Comparison of ENCODE assay signal across 15 cellular contexts in the genomic region with DNA sequence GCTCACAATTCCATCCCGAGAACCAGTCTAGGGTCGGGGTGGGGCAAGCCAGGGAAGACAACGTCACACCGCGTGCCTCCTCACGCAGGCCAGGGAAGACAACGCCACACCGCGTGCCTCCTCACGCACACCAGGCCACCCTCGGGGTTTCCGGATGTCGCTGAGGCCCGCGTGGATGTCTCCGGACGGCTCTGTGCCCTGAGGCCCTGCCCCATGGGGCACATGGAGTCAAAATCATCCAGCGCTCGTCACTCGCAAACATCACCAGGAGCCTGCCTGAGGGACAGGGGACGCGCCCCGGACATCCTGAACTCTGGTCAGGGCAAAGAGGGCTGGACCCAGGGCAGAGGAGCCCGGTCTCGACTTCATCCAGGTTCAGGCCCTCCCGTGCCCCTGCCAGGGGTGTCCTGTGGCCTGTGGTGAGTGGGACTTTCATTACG. TPM values are rescaled to one million over a fixed set of nuclear protein-coding genes. Genes with fewer than 3 reads are reported as not detected.
DNase-seq lines count a peak whose midpoint lies in the region; ATAC-seq and TF ChIP-seq lines count a peak whose summit lies in the region.
"Had no signal": no experiment of that assay in that cellular context is flagged by ENCODE, and none has a peak within 500 bp of the region (broad histone marks: within the 10 kb centered on the region; RNA-seq: fewer than 3 reads in every experiment).

No MANE protein-coding gene starts in this region.

- H3K27ac Mint-ChIP-seq in T-helper 2 cell treated with Interferon-gamma antibody and Interleukin-4, amounts not matched to agents 5 μg/mL and 100 μg/mL, for 36 hours: peak overlapping the region; percentile 69
- peak overlapping the region; percentile 70 for H3K27ac Mint-ChIP-seq in endodermal cell

- H4K12ac ChIP-seq in trophoblast cell (ENCODE audit: low read depth, low read length): no peak overlapping the region

- H3K9me3 ChIP-seq in Peyer's patch (no peaks in the 10 kb centered on the region), endodermal cell (ENCODE audit: control insufficient read depth, low read length) (no peaks in the 10 kb centered on the region), trophoblast cell (ENCODE audit: insufficient read depth, low read depth, low read length) (peaks cover 2% of the 10 kb centered on the region), tibial nerve (no peaks in the 10 kb centered on the region)
- H3K9me3 ChIP-seq: SK-N-SH had no signal

- H3K4me3 Mint-ChIP-seq in T-helper 2 cell treated with Interferon-gamma antibody and Interleukin-4, amounts not matched to agents 5 μg/mL and 100 μg/mL, for 36 hours: peak overlapping the region; percentile 99
- H3K4me3 Mint-ChIP-seq in endodermal cell: no peak overlapping the region

- DNase-seq in T-helper 2 cell treated with Interferon-gamma antibody and Interleukin-4, amounts not matched to agents 5 μg/mL and 100 μg/mL, for 36 hours (ENCODE audit: low spot score): no peak
- DNase-seq in T-helper 2 cell: no peak
- DNase-seq in Peyer's patch: no peak
- DNase-seq in endodermal cell: no peak
- DNase-seq in trophoblast cell: no peak
- no peak for DNase-seq in tibial nerve (ENCODE audit: low spot score in 2 of 2)
- DNase-seq in NCI-H526 treated with DMSO at 0.1 percent for 48 hours (lab: John Stamatoyannopoulos, UW): no peak
- DNase-seq: 8988T; activated CD4-positive, CD25-positive, alpha-beta regulatory T cell; HCEC 1CT; NCI-H2171; SK-N-SH had no signal

- peaks cover 29% of the 10 kb centered on the region for H3K4me1 Mint-ChIP-seq in T-helper 2 cell treated with Interferon-gamma antibody and Interleukin-4, amounts not matched to agents 5 μg/mL and 100 μg/mL, for 36 hours (ENCODE audit: low read depth)
- no peaks in the 10 kb centered on the region for H3K4me1 Mint-ChIP-seq in endodermal cell

- H3K27ac ChIP-seq in Peyer's patch (peak overlapping the region in 3 of 4 donors; percentile 25 to 95 (median 58)), endodermal cell (ENCODE audit: low read depth, low read length) (no peak overlapping the region), trophoblast cell (ENCODE audit: low read depth, low read length) (no peak overlapping the region), tibial nerve (peak overlapping the region in 1 of 4 donors; percentile 32)

- H4K91ac ChIP-seq in trophoblast cell (ENCODE audit: low read depth, low read length): no peak overlapping the region

- peaks cover 47% of the 10 kb centered on the region for H3K36me3 Mint-ChIP-seq in T-helper 2 cell treated with Interferon-gamma antibody and Interleukin-4, amounts not matched to agents 5 μg/mL and 100 μg/mL, for 36 hours (ENCODE audit: low read depth)
- no peaks in the 10 kb centered on the region for H3K36me3 Mint-ChIP-seq in endodermal cell (ENCODE audit: low read depth)

- H3K9ac ChIP-seq in endodermal cell (ENCODE audit: extremely low read depth, low read length, poor library complexity, severe bottlenecking): no peak overlapping the region
- H3K9ac ChIP-seq in trophoblast cell (ENCODE audit: low read length): no peak overlapping the region
- H3K9ac ChIP-seq: SK-N-SH had no signal

- H4K8ac ChIP-seq in trophoblast cell (ENCODE audit: low read depth, low read length): no peak overlapping the region

- peak overlapping the region; percentile 1 for H3K18ac ChIP-seq in trophoblast cell (ENCODE audit: low read length)

- no peak overlapping the region for H2AFZ ChIP-seq in trophoblast cell (ENCODE audit: insufficient read depth, low read length, poor library complexity)

- no peak for ATAC-seq in GM21723 (IDR thresholded peaks at IDR 0.05; ENCODE audit: unreplicated experiment)

- H3K27me3 Mint-ChIP-seq in T-helper 2 cell treated with Interferon-gamma antibody and Interleukin-4, amounts not matched to agents 5 μg/mL and 100 μg/mL, for 36 hours (ENCODE audit: low read depth): no peaks in the 10 kb centered on the region
- H3K27me3 Mint-ChIP-seq in endodermal cell (ENCODE audit: insufficient read depth): no peaks in the 10 kb centered on the region

- TF ChIP-seq CTCF in Peyer's patch (IDR thresholded peaks at IDR 0.05) (no peak), endodermal cell (conservative IDR thresholded peaks at IDR 0.05) (no peak), tibial nerve (IDR thresholded peaks at IDR 0.05) (no peak)

- H2BK120ac ChIP-seq in trophoblast cell (ENCODE audit: insufficient read depth, low read length, poor library complexity): no peak overlapping the region

- no peak overlapping the region for H2BK12ac ChIP-seq in trophoblast cell (ENCODE audit: low read length)

- H3K9me3 Mint-ChIP-seq in T-helper 2 cell treated with Interferon-gamma antibody and Interleukin-4, amounts not matched to agents 5 μg/mL and 100 μg/mL, for 36 hours: no peaks in the 10 kb centered on the region
- no peaks in the 10 kb centered on the region for H3K9me3 Mint-ChIP-seq in endodermal cell

- H3K27me3 ChIP-seq in Peyer's patch: no peaks in the 10 kb centered on the region
- H3K27me3 ChIP-seq in endodermal cell (ENCODE audit: control insufficient read depth, insufficient read depth, low read length, poor library complexity, severe bottlenecking): no peaks in the 10 kb centered on the region
- no peaks in the 10 kb centered on the region for H3K27me3 ChIP-seq in trophoblast cell (ENCODE audit: insufficient read depth, low read length)
- H3K27me3 ChIP-seq in tibial nerve: no peaks in the 10 kb centered on the region

- H3K14ac ChIP-seq in trophoblast cell (ENCODE audit: low read length): no peak overlapping the region

- H3K36me3 ChIP-seq in Peyer's patch: peaks cover 0 to 42% (median 0%) of the 10 kb centered on the region in 3 donors
- no peaks in the 10 kb centered on the region for H3K36me3 ChIP-seq in endodermal cell (ENCODE audit: control insufficient read depth, insufficient read depth, low read length)
- H3K36me3 ChIP-seq in trophoblast cell (ENCODE audit: control insufficient read depth in 1 of 2, insufficient read depth in 2 of 2, low read length in 2 of 2): peaks cover 44 to 56% of the 10 kb centered on the region in 2 experiments
- H3K36me3 ChIP-seq in tibial nerve: peaks cover 0 to 75% (median 7%) of the 10 kb centered on the region in 3 donors

- no peak overlapping the region for H2AK5ac ChIP-seq in trophoblast cell (ENCODE audit: low read length)

- no peak overlapping the region for H3K23ac ChIP-seq in trophoblast cell (ENCODE audit: low read length)

- TF ChIP-seq POLR2A in Peyer's patch (IDR thresholded peaks at IDR 0.05) (no peak), tibial nerve (IDR thresholded peaks at IDR 0.05) (no peak)

- no peak for TF ChIP-seq EP300 in tibial nerve (IDR thresholded peaks at IDR 0.05)

- 95 to 97% methylated on average over 18 to 27 of the region's 27 CpGs for WGBS in endodermal cell (ENCODE audit: insufficient coverage in 1 of 2, insufficient read length in 1 of 2), 2 experiments
- WGBS in trophoblast cell (ENCODE audit: extremely low coverage, insufficient coverage, insufficient read length): no CpG with 5 or more reads among the region's 27 CpGs
- 82 to 91% methylated on average over 27 of the region's 27 CpGs for WGBS in tibial nerve, 2 donors

- H3K4ac ChIP-seq in trophoblast cell (ENCODE audit: low read depth, low read length): no peak overlapping the region

- H3K4me3 ChIP-seq in Peyer's patch (peak overlapping the region in 2 of 4 donors; percentile 67 to 72), endodermal cell (ENCODE audit: low read length) (no peak overlapping the region), trophoblast cell (ENCODE audit: low read depth, low read length) (no peak overlapping the region), tibial nerve (peak overlapping the region in 1 of 4 donors; percentile 61)

- no peak overlapping the region for H3K4me2 ChIP-seq in trophoblast cell (ENCODE audit: low read length)
- H3K4me2 ChIP-seq: SK-N-SH had no signal

- H3K4me1 ChIP-seq in Peyer's patch (peaks cover 0 to 37% (median 17%) of the 10 kb centered on the region in 4 donors), endodermal cell (ENCODE audit: control insufficient read depth, insufficient read depth, low read length) (no peaks in the 10 kb centered on the region), trophoblast cell (ENCODE audit: control insufficient read depth in 1 of 2, insufficient read depth in 2 of 2, low read length in 2 of 2) (peaks cover 32 to 37% of the 10 kb centered on the region in 2 experiments), tibial nerve (peaks cover 0 to 71% (median 6%) of the 10 kb centered on the region in 4 donors)

- no peak overlapping the region for H2BK5ac ChIP-seq in trophoblast cell (ENCODE audit: low read depth, low read length, poor library complexity)

- peaks cover 10% of the 10 kb centered on the region for H3K79me2 ChIP-seq in trophoblast cell (ENCODE audit: control insufficient read depth, insufficient read depth, low read length, poor library complexity)

- peaks cover 23% of the 10 kb centered on the region for H3K79me1 ChIP-seq in trophoblast cell (ENCODE audit: low read length)

RNA-seq across cellular contexts. Expression of gene TMEM204, which starts 3.7 kb away (rescaled TPM):
- total RNA-seq in Peyer's patch (10 to 100 TPM in 3 of 4 donors, 1 to 10 TPM in 1; 7.4 to 42.1 (median 11.6) TPM), endodermal cell (not detected), tibial nerve (10 to 100 TPM; 46.3 to 53.7 (median 48.9) TPM)
- polyA plus RNA-seq in endodermal cell (2013, experiment 1 of 2): 0.32 TPM
- polyA plus RNA-seq in endodermal cell (2013, experiment 2 of 2): 0.66 TPM
- 9.6 and 10.8 TPM in 2 replicates for polyA plus RNA-seq in trophoblast cell (2013)
- total RNA-seq: MCF 10A had no signal

RNA-seq across cellular contexts. Expression of gene TELO2, which starts 44.0 kb away (rescaled TPM):
- 100 to 1,000 TPM in 1 of 4 donors, 10 to 100 TPM in 3; 34.5 to 105 (median 82.4) TPM for total RNA-seq in Peyer's patch
- 10 to 100 TPM; 85.0 to 91.7 TPM for total RNA-seq in endodermal cell
- 41.8 TPM for polyA plus RNA-seq in endodermal cell (2013, experiment 1 of 2)
- polyA plus RNA-seq in endodermal cell (2013, experiment 2 of 2): 36.9 TPM
- 17.7 and 19.2 TPM in 2 replicates for polyA plus RNA-seq in trophoblast cell (2013)
- total RNA-seq in tibial nerve: 10 to 100 TPM; 37.1 to 84.6 (median 45.3) TPM

RNA-seq across cellular contexts. Expression of gene PTX4, which starts 48.4 kb away (rescaled TPM):
- total RNA-seq in Peyer's patch (not detected), endodermal cell (not detected), tibial nerve (not detected)
- not detected for polyA plus RNA-seq in endodermal cell (2013, experiment 1 of 2)
- not detected for polyA plus RNA-seq in endodermal cell (2013, experiment 2 of 2)
- polyA plus RNA-seq in trophoblast cell (2013): 0.04 TPM in 1 of 2 replicates, not detected in the other
- total RNA-seq: MCF 10A, temporal lobe had no signal
- polyA plus RNA-seq: SK-N-SH had no signal

Comparison
In these comparisons a context has a peak if more than half of its experiments do, and no peak if none do; other contexts are left out.
1. H3K27ac ChIP-seq: peak in Peyer's patch (3 of 4); none in endodermal cell (single experiment) and trophoblast cell (single experiment).
2. RNA of gene TMEM204, which starts 3.7 kb away (total RNA-seq): 46.3 to 53.7 TPM in tibial nerve and 7.4 to 42.1 TPM in Peyer's patch; not detected in endodermal cell; every median in the first group is over 4 times any median in the second.